In genomic region chr3:189597918-189598317, GRCh38 we compare ENCODE assay signal across 22 cellular contexts. TPM values are rescaled to one million over a fixed set of nuclear protein-coding genes. Genes with fewer than 3 reads are reported as not detected.
DNase-seq lines count a peak whose midpoint lies in the region; ATAC-seq, FAIRE-seq and TF ChIP-seq lines count a peak whose summit lies in the region.
"Had no signal": no experiment of that assay in that cellular context is flagged by ENCODE, and none has a peak within 500 bp of the region (broad histone marks: within the 10 kb centered on the region; RNA-seq: fewer than 3 reads in every experiment).

No MANE protein-coding gene starts in this region.

- H3K9me3 ChIP-seq in HepG2 (ENCODE audit: low read length) (no peaks in the 10 kb centered on the region), right lobe of liver (no peaks in the 10 kb centered on the region), HEK293 (ENCODE audit: control insufficient read depth, insufficient read depth, low read depth, low read length) (no peaks in the 10 kb centered on the region), K562 (replicated peaks; ENCODE audit: control insufficient read depth, insufficient read depth, low read depth, low read length) (no peaks in the 10 kb centered on the region)
- H3K9me3 ChIP-seq: Caco-2 had no signal

- H4K20me1 ChIP-seq in HepG2 (ENCODE audit: insufficient read depth, low read length) = no peaks in the 10 kb centered on the region
- no peaks in the 10 kb centered on the region for H4K20me1 ChIP-seq in K562 (replicated peaks; ENCODE audit: control insufficient read depth, insufficient read depth, low read length)
- H4K20me1 ChIP-seq: BLaER1 treated with 17β-estradiol and CSF1 and Interleukin-3, amounts not matched to agents 10 nM and 100 nM had no signal

- TF ChIP-seq POLR2A in HepG2 (IDR thresholded peaks at IDR 0.05; ENCODE audit: insufficient read depth in 1 of 2, low read depth in 2 of 2, low read length in 2 of 2) (no peak), right lobe of liver (IDR thresholded peaks at IDR 0.05) (no peak), K562 (conservative IDR thresholded peaks at IDR 0.05) (no peak)

- TF ChIP-seq EP300 in HepG2 (IDR thresholded peaks at IDR 0.05; ENCODE audit: low read depth in 2 of 2, low read length in 2 of 2) (no peak), HepG2 (CRISPR knock-in tag; IDR thresholded peaks at IDR 0.05; ENCODE audit: borderline replicate concordance) (no peak), K562 (IDR thresholded peaks at IDR 0.05; ENCODE audit: low read length) (no peak)

- no peaks in the 10 kb centered on the region for H3K36me3 ChIP-seq in HepG2 (replicated peaks in 1 of 2; ENCODE audit: control insufficient read depth in 1 of 2, insufficient read depth in 2 of 2, low read length in 2 of 2)
- H3K36me3 ChIP-seq in right lobe of liver = no peaks in the 10 kb centered on the region
- H3K36me3 ChIP-seq in HEK293 (ENCODE audit: control insufficient read depth in 2 of 2, insufficient read depth in 1 of 2, low read length in 2 of 2) = no peaks in the 10 kb centered on the region
- no peaks in the 10 kb centered on the region for H3K36me3 ChIP-seq in K562 (ENCODE audit: control insufficient read depth, insufficient read depth, low read length)
- H3K36me3 ChIP-seq: BLaER1 treated with 17β-estradiol and CSF1 and Interleukin-3, amounts not matched to agents 10 nM and 100 nM had no signal

- POLR2A ChIA-PET in HepG2 (lab: Yijun Ruan, JAX) (no interaction called here), HEK293 (lab: Yijun Ruan, JAX) (no interaction called here), K562 (lab: Yijun Ruan, JAX) (no interaction called here)

- H3K4me3 ChIP-seq in HepG2 (replicated peaks in 1 of 3; ENCODE audit: insufficient read depth in 1 of 3, low read depth in 2 of 3, low read length in 3 of 3) (no peak overlapping the region), right lobe of liver (no peak overlapping the region), HEK293 (ENCODE audit: low read depth, low read length) (no peak overlapping the region), K562 (no peak overlapping the region)
- H3K4me3 ChIP-seq: BLaER1 treated with 17β-estradiol and CSF1 and Interleukin-3, amounts not matched to agents 10 nM and 100 nM had no signal

- H3K27me3 ChIP-seq in HepG2 (ENCODE audit: control insufficient read depth in 1 of 2, insufficient read depth in 2 of 2, low read length in 2 of 2) = no peaks in the 10 kb centered on the region
- no peaks in the 10 kb centered on the region for H3K27me3 ChIP-seq in right lobe of liver
- H3K27me3 ChIP-seq in K562 (ENCODE audit: control insufficient read depth in 2 of 2, insufficient read depth in 2 of 2, low read length in 2 of 2) = no peaks in the 10 kb centered on the region
- H3K27me3 ChIP-seq: BLaER1 treated with 17β-estradiol and CSF1 and Interleukin-3, amounts not matched to agents 10 nM and 100 nM had no signal

- CTCF ChIA-PET in HepG2 (lab: Yijun Ruan, JAX; ENCODE audit: low intra/inter-chr PET ratio, low total read pairs) = no interaction called here
- CTCF ChIA-PET in HEK293 (lab: Yijun Ruan, JAX) = no interaction called here
- CTCF ChIA-PET in K562 (lab: Yijun Ruan, JAX; ENCODE audit: low intra/inter-chr PET ratio) = no interaction called here

- H3K4me2 ChIP-seq in HepG2 (ENCODE audit: low read depth, low read length) (no peak overlapping the region), K562 (ENCODE audit: insufficient read depth, low read length) (no peak overlapping the region)
- H3K4me2 ChIP-seq: BLaER1 treated with 17β-estradiol and CSF1 and Interleukin-3, amounts not matched to agents 10 nM and 100 nM had no signal

- no peak for ATAC-seq in HepG2
- no peak for ATAC-seq in right lobe of liver
- ATAC-seq in K562 = no peak
- ATAC-seq: CD8-positive, alpha-beta T cell had no signal

- no peak overlapping the region for H2AFZ ChIP-seq in HepG2 (ENCODE audit: low read length)
- no peak overlapping the region for H2AFZ ChIP-seq in K562 (ENCODE audit: low read depth, low read length)

- TF ChIP-seq RAD21 in HepG2 (CRISPR knock-in tag; IDR thresholded peaks at IDR 0.05) (no peak), K562 (CRISPR knock-in tag; conservative IDR thresholded peaks at IDR 0.05 in 1 of 2, IDR thresholded peaks at IDR 0.05 in 1 of 2) (no peak)

- no peaks in the 10 kb centered on the region for H3K9me1 ChIP-seq in K562 (ENCODE audit: control insufficient read depth, insufficient read depth, low read length)

- no peak for DNase-seq in HepG2 (ENCODE audit: low spot score)
- no peak for DNase-seq in right lobe of liver
- no peak for DNase-seq in K562 (ENCODE audit: extremely low read depth in 1 of 4, low spot score in 3 of 4)
- DNase-seq in NCI-H146 treated with DMSO at 0.1 percent for 48 hours (lab: John Stamatoyannopoulos, UW; ENCODE audit: unreplicated experiment) = no peak
- no peak for DNase-seq in kidney tubule cell (ENCODE audit: low spot score)
- DNase-seq: 8988T; AML-193; Caco-2; Calu3; CD4-positive, alpha-beta T cell; CD8-positive, alpha-beta T cell; DMS79 treated with DMSO at 0.1 percent for 48 hours; GF-D8 had no signal

- TF ChIP-seq CTCF in HepG2 (CRISPR knock-in tag; IDR thresholded peaks at IDR 0.05) (no peak), right lobe of liver (IDR thresholded peaks at IDR 0.05) (no peak), HEK293 (tag by site-specific recombination; IDR thresholded peaks at IDR 0.05) (no peak), K562 (IDR thresholded peaks at IDR 0.05 in 2 of 3, conservative IDR thresholded peaks at IDR 0.05 in 1 of 3; ENCODE audit: insufficient read depth in 2 of 3, low read depth in 1 of 3, low read length in 3 of 3) (no peak)

- in situ Hi-C loops in HepG2 (cut with HindIII; ENCODE audit: extremely low pct_ligation_motif_present, low pct_unique_long_range_greater_than_20kb) (no loop called here), K562 (cut with MboI) (no loop called here)

- BruUV-seq in HepG2 (replicated peaks; lab: Mats Ljungman, UMichigan) (no TSS peak), K562 (replicated peaks; lab: Mats Ljungman, UMichigan) (no TSS peak)

- 2% methylated on average over 2 of the region's 2 CpGs for WGBS in HepG2 (ENCODE audit: low lambda C conversion rate)
- 49% methylated on average over 2 of the region's 2 CpGs for WGBS in right lobe of liver (ENCODE audit: insufficient coverage, low coverage, low lambda C conversion rate, missing lambda C conversion rate)
- 0% methylated on average over 1 of the region's 2 CpGs for WGBS in K562 (ENCODE audit: insufficient coverage, low coverage, missing lambda C conversion rate)

- H3K27ac ChIP-seq in HepG2 (ENCODE audit: extremely low read length, insufficient read depth, low read length) (no peak overlapping the region), right lobe of liver (no peak overlapping the region), HEK293 (ENCODE audit: extremely low read depth, low read depth, low read length) (no peak overlapping the region), K562 (ENCODE audit: extremely low read depth, low read depth, low read length) (no peak overlapping the region)
- H3K27ac ChIP-seq: BLaER1 treated with 17β-estradiol and CSF1 and Interleukin-3, amounts not matched to agents 10 nM and 100 nM; C4-2B had no signal

- H3K79me2 ChIP-seq in HepG2 (ENCODE audit: insufficient read depth, low read length) (no peaks in the 10 kb centered on the region), K562 (ENCODE audit: control insufficient read depth, insufficient read depth, low read length) (no peaks in the 10 kb centered on the region)

- intact Hi-C loops in HepG2 (cut with micrococcal nuclease; ENCODE audit: unreplicated experiment) (no loop called here), right lobe of liver (cut with DNase I) (no loop called here), K562 (cut with micrococcal nuclease) (no loop called here)

- no peaks in the 10 kb centered on the region for H3K4me1 ChIP-seq in HepG2 (ENCODE audit: insufficient read depth, low read length)
- no peaks in the 10 kb centered on the region for H3K4me1 ChIP-seq in right lobe of liver
- H3K4me1 ChIP-seq in HEK293 (ENCODE audit: control insufficient read depth, insufficient read depth, low read length) = no peaks in the 10 kb centered on the region
- no peaks in the 10 kb centered on the region for H3K4me1 ChIP-seq in K562 (replicated peaks in 1 of 2; ENCODE audit: control insufficient read depth in 2 of 2, insufficient read depth in 2 of 2, low read length in 2 of 2)
- H3K4me1 ChIP-seq: Caco-2 had no signal

- FAIRE-seq in HepG2 (lab: Jason Lieb, UNC) = no peak
- no peak for FAIRE-seq in K562 (lab: Jason Lieb, UNC)
- FAIRE-seq: A204.1, D721Med, G401.6, GM12891, GM19239 had no signal

- no peak overlapping the region for H3K9ac ChIP-seq in HepG2 (ENCODE audit: insufficient read depth, low read depth, low read length)
- H3K9ac ChIP-seq in K562 (ENCODE audit: insufficient read depth in 1 of 2, low read depth in 2 of 2, low read length in 2 of 2) = no peak overlapping the region
- H3K9ac ChIP-seq: BLaER1 treated with 17β-estradiol and CSF1 and Interleukin-3, amounts not matched to agents 10 nM and 100 nM had no signal

RNA-seq across cellular contexts. Expression of gene TP63, which starts 33.3 kb away (rescaled TPM):
- total RNA-seq in HepG2 (2016; rRNA removed; fragmentation: Illumina TruSeq; extraction: Trizol) = not detected in 2 replicates
- total RNA-seq in HepG2 (2016; cell fraction: cytosol; rRNA removed; fragmentation: Illumina TruSeq; extraction: Trizol; ENCODE audit: low read depth) = not detected in 2 replicates
- not detected in 2 replicates for total RNA-seq in HepG2 (2016; cell fraction: insoluble cytoplasmic fraction; rRNA removed; fragmentation: Illumina TruSeq; extraction: Trizol)
- not detected in 2 replicates for total RNA-seq in HepG2 (2016; cell fraction: membrane; rRNA removed; fragmentation: Illumina TruSeq; extraction: Trizol)
- not detected in 2 replicates for total RNA-seq in HepG2 (2016; cell fraction: nucleus; rRNA removed; fragmentation: Illumina TruSeq; extraction: Trizol)
- polyA plus RNA-seq in HepG2 (2011; rRNA removed) = not detected in 2 replicates
- polyA plus RNA-seq in HepG2 (2011; cell fraction: cytosol; rRNA removed) = not detected in 2 replicates
- not detected in 2 replicates for polyA plus RNA-seq in HepG2 (2011; cell fraction: nucleus; rRNA removed)
- polyA plus RNA-seq in HepG2 (2012) = not detected in 2 replicates
- polyA plus RNA-seq in HepG2 (2016; cell fraction: cytosol; fragmentation: Illumina TruSeq; extraction: Trizol; ENCODE audit: low read depth) = not detected in 2 replicates
- not detected in 2 replicates for polyA plus RNA-seq in HepG2 (2016; cell fraction: insoluble cytoplasmic fraction; fragmentation: Illumina TruSeq; extraction: Trizol; ENCODE audit: low read depth)
- polyA plus RNA-seq in HepG2 (2016; cell fraction: membrane; fragmentation: Illumina TruSeq; extraction: Trizol; ENCODE audit: low read depth) = not detected in 2 replicates
- polyA plus RNA-seq in HepG2 (2016; cell fraction: nucleus; fragmentation: Illumina TruSeq; extraction: Trizol; ENCODE audit: insufficient read depth, low read depth) = not detected in 2 replicates
- polyA minus RNA-seq in HepG2 (2011; rRNA and poly(A)+ RNA removed; ENCODE audit: low replicate concordance) = 0.96 TPM in 1 of 2 replicates, not detected in the other
- polyA minus RNA-seq in HepG2 (2011; cell fraction: cytosol; rRNA and poly(A)+ RNA removed) = not detected in 2 replicates
- not detected in 2 replicates for polyA minus RNA-seq in HepG2 (2011; cell fraction: nucleus; rRNA and poly(A)+ RNA removed)
- under 1 TPM in 3 of 6 experiments, not detected in 3; 0.06 to 0.55 (median 0.15) TPM for total RNA-seq in right lobe of liver
- total RNA-seq in K562 (2011; cell fraction: chromatin; rRNA removed; ENCODE audit: low replicate concordance) = 0.51 TPM in 1 of 2 replicates, not detected in the other
- total RNA-seq in K562 (2011; cell fraction: nucleolus; rRNA removed) = 0.26 TPM in 1 of 2 replicates, not detected in the other
- total RNA-seq in K562 (2011; cell fraction: nucleoplasm; rRNA removed) = 0.29 and 0.31 TPM in 2 replicates
- 0.50 and 0.82 TPM in 2 replicates for total RNA-seq in K562 (2014; rRNA removed)
- 0.73 and 0.84 TPM in 2 replicates for total RNA-seq in K562 (2014; rRNA removed; fragmentation: Illumina TruSeq; extraction: Trizol)
- total RNA-seq in K562 (2015; rRNA removed; fragmentation: Illumina TruSeq; extraction: Trizol) = 1.1 and 1.3 TPM in 2 replicates
- total RNA-seq in K562 (2021) = 1.1 and 1.4 TPM in 2 replicates
- 0.08 and 0.32 TPM in 2 replicates for polyA plus RNA-seq in K562 (2011; rRNA removed)
- 0.07 and 0.64 TPM in 2 replicates for polyA plus RNA-seq in K562 (2011; cell fraction: cytosol; rRNA removed)
- polyA plus RNA-seq in K562 (2011; cell fraction: nucleus; rRNA removed) = 0.08 and 0.46 TPM in 2 replicates
- 0.89 and 1.3 TPM in 2 replicates for polyA plus RNA-seq in K562 (2012)
- 1.1 and 1.4 TPM in 2 replicates for polyA plus RNA-seq in K562 (2014; fragmentation: Illumina TruSeq; extraction: Trizol)
- under 1 TPM; 0.37 to 0.42 TPM for polyA plus RNA-seq in K562 (2014; fragmentation: Nextera tagmentation; extraction: Ambion mirVana)
- polyA plus RNA-seq in K562 (2014; rRNA removed) = 0.48 and 0.84 TPM in 2 replicates
- polyA minus RNA-seq in K562 (2011; rRNA and poly(A)+ RNA removed) = 0.15 and 0.28 TPM in 2 replicates
- not detected in 2 replicates for polyA minus RNA-seq in K562 (2011; cell fraction: cytosol; rRNA and poly(A)+ RNA removed)
- polyA minus RNA-seq in K562 (2011; cell fraction: nucleus; rRNA and poly(A)+ RNA removed) = 0.11 and 0.27 TPM in 2 replicates
- total RNA-seq: Calu3; CD8-positive, alpha-beta T cell had no signal
- polyA plus RNA-seq: BJ had no signal

Comparison
In these comparisons a context has a peak if more than half of its experiments do, and no peak if none do; other contexts are left out.
1. Of the 241 proteins assayed by ChIP-seq in both HepG2 and K562: peak only in HepG2: MAFF and MAFK; only in K562: none; in both: none; in neither: 239.